In the genomic region with DNA sequence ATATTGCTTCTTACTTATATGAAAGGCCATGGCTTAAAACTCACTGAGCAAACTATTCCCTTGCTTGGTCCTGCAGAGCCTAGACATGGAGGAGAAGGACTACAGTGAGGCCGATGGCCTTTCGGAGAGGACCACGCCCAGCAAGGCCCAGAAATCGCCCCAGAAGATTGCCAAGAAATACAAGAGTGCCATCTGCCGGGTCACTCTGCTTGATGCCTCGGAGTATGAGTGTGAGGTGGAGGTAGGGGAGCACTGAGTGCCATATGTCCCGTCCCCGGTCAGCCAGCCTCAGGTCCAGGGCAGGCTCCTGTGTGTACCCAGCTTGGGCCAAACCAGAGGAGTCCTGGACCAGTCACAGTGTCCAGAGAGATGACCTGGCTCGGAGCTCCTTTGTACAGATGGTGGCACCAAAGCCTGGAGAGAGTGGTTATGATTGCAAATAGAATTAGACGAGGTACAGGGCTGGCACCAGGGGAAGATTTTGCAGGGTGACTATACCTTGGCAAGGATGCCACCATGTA, we compare ENCODE assay signal across 16 cellular contexts. TPM values are rescaled to one million over a fixed set of nuclear protein-coding genes. Genes with fewer than 3 reads are reported as not detected.
"Had no signal": no experiment of that assay in that cellular context is flagged by ENCODE, and none has a peak within 500 bp of the region (broad histone marks: within the 10 kb centered on the region; RNA-seq: fewer than 3 reads in every experiment).

No MANE protein-coding gene starts in this region.

- H3K4me3 ChIP-seq: ascending aorta, cardiac muscle cell, gastrocnemius medialis, psoas muscle, sigmoid colon had no signal

- DNase-seq: activated CD4-positive, alpha-beta T cell treated with anti-CD3 and anti-CD28 coated beads for 48 hours; activated CD8-positive, alpha-beta memory T cell treated with anti-CD3 and anti-CD28 coated beads, Interleukin-2, amount 50 U/mL, for 48 hours; activated CD8-positive, alpha-beta T cell treated with anti-CD3 and anti-CD28 coated beads, Interleukin-2, amount 10 ng/mL, durations not matched to agents 7 days and 5 days; activated naive CD8-positive, alpha-beta T cell treated with anti-CD3 and anti-CD28 coated beads, Interleukin-2, amount 50 U/mL, for 24 hours; cortex of kidney; effector memory CD4-positive, alpha-beta T cell; gastrocnemius medialis; left ventricle myocardium superior; mesendoderm; psoas muscle; sigmoid colon; stimulated activated CD4-positive, alpha-beta T cell treated with anti-CD3 and anti-CD28 coated beads, Interleukin-12 subunit alpha, Interleukin-12 subunit beta, amount 100 ng/mL, for 4 hours; stimulated activated CD4-positive, alpha-beta T cell treated with anti-CD3 and anti-CD28 coated beads, Interleukin-2, amount 100 ng/mL, for 48 hours had no signal

- H3K27ac Mint-ChIP-seq: activated CD8-positive, alpha-beta T cell treated with anti-CD3 and anti-CD28 coated beads, Interleukin-2, amount 10 ng/mL, durations not matched to agents 7 days and 5 days; activated naive CD8-positive, alpha-beta T cell treated with anti-CD3 and anti-CD28 coated beads, Interleukin-2, amount 50 U/mL, for 24 hours; nephron had no signal

- H3K4me3 Mint-ChIP-seq: activated CD8-positive, alpha-beta T cell treated with anti-CD3 and anti-CD28 coated beads, Interleukin-2, amount 10 ng/mL, durations not matched to agents 7 days and 5 days; activated naive CD8-positive, alpha-beta T cell treated with anti-CD3 and anti-CD28 coated beads, Interleukin-2, amount 50 U/mL, for 24 hours; nephron had no signal

- H3K4me1 ChIP-seq: ascending aorta, gastrocnemius medialis, psoas muscle, sigmoid colon had no signal

- H3K9me3 ChIP-seq: ascending aorta, gastrocnemius medialis, psoas muscle, sigmoid colon had no signal

- H3K4me1 Mint-ChIP-seq: activated naive CD8-positive, alpha-beta T cell treated with anti-CD3 and anti-CD28 coated beads, Interleukin-2, amount 50 U/mL, for 24 hours had no signal

- H3K9me3 Mint-ChIP-seq: activated naive CD8-positive, alpha-beta T cell treated with anti-CD3 and anti-CD28 coated beads, Interleukin-2, amount 50 U/mL, for 24 hours; nephron had no signal

- ATAC-seq: activated CD8-positive, alpha-beta T cell treated with anti-CD3 and anti-CD28 coated beads, Interleukin-2, amount 10 ng/mL, durations not matched to agents 7 days and 5 days; activated naive CD8-positive, alpha-beta T cell treated with anti-CD3 and anti-CD28 coated beads, Interleukin-2, amount 50 U/mL, for 24 hours; gastrocnemius medialis; left ventricle myocardium superior; psoas muscle had no signal

- H3K36me3 ChIP-seq: cardiac muscle cell, gastrocnemius medialis had no signal

- H3K27ac ChIP-seq: ascending aorta, cardiac muscle cell, gastrocnemius medialis, psoas muscle, sigmoid colon had no signal

- H3K27me3 ChIP-seq: ascending aorta, cardiac muscle cell, gastrocnemius medialis, sigmoid colon had no signal

RNA-seq across cellular contexts. Expression of gene EPB41L1, which starts 21.0 kb away (rescaled TPM):
- total RNA-seq: activated CD8-positive, alpha-beta T cell treated with anti-CD3 and anti-CD28 coated beads, Interleukin-2, amount 10 ng/mL, durations not matched to agents 7 days and 5 days had no signal
